8 cellular contexts compared by ENCODE assay signal in the genomic region with DNA sequence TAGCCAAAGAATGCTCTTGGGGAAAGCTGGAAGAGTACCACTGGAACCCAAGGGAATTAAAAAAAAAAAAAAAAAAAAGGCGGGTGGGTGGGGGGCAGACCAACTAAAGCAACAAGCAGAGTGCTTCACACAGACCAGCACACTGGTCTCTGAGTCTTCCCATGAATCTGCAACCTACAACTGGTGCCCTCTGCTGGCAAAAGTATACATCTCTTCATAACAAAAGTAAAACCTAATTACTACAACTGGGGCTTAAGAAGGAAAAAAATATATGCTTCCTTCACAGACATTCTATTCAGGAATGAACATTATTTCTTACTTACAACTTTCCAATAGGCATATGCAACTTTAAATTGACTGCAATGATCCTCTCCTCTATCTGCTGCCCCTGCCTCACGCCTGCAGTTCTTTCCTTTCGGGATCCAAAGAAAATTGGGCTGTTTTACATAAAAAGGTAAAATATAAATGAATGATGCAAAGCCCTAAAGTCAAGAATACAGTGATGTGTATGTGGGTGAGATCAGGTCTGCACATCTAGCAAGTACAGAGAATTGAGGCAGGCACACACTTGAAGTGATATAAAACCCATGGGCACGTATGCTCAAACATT. TPM values are rescaled to one million over a fixed set of nuclear protein-coding genes. Genes with fewer than 3 reads are reported as not detected.
A peak's percentile ranks its signal among the peaks of the same experiment; 100 is the strongest.
DNase-seq lines count a peak whose midpoint lies in the region; ATAC-seq, FAIRE-seq and TF ChIP-seq lines count a peak whose summit lies in the region.

No MANE protein-coding gene starts in this region.

- peak; percentile 46 for ATAC-seq in HG02623 (IDR thresholded peaks at IDR 0.05; ENCODE audit: unreplicated experiment)
- ATAC-seq in GM19328 (IDR thresholded peaks at IDR 0.05; ENCODE audit: unreplicated experiment): no peak

- peaks cover 0 to under 1% of the 10 kb centered on the region in 2 donors for H3K9me3 ChIP-seq in kidney (ENCODE audit: control insufficient read depth in 1 of 2, low read length in 2 of 2)

- H3K4me3 ChIP-seq in kidney (ENCODE audit: low read length in 2 of 2): no peak overlapping the region

- H3K27ac ChIP-seq in kidney (ENCODE audit: low read depth in 2 of 2, low read length in 2 of 2): no peak overlapping the region

- CTCF ChIA-PET in GM10248 (lab: Yijun Ruan, JAX): interaction anchor here (0.7 to 10.9 kb wide), 39 partner anchors 8 to 133 kb away, joined by 3 to 292 read pairs (median 5); partner anchors contain the start of gene HNRNPA0

- POLR2A ChIA-PET in GM10248 (lab: Yijun Ruan, JAX): interaction anchor here (0.7 to 1.5 kb wide), 2 partner anchors 8 to 82 kb away, joined by 6 to 7 read pairs; no protein-coding TSS in a partner anchor

- H3K9ac ChIP-seq in kidney (ENCODE audit: low read length in 2 of 2): no peak overlapping the region

- intact Hi-C loops in kidney (cut with DNase I): no loop called here

- peak; percentile 53 for DNase-seq in GM10248 (ENCODE audit: extremely low spot score)
- peak; percentile 9 to 37 for DNase-seq in NCI-H1930 (lab: John Stamatoyannopoulos, UW)
- peak; percentile 40 for DNase-seq in T-helper 9 cell
- peak; percentile 66 for DNase-seq in central memory CD4-positive, alpha-beta T cell
- DNase-seq in kidney: no peak
- peak; percentile 39 for DNase-seq in stimulated activated CD4-positive, alpha-beta T cell treated with anti-CD3 and anti-CD28 coated beads, Interleukin-4, amount 100 ng/mL, for 1 hour

- H3K36me3 ChIP-seq in kidney (ENCODE audit: control insufficient read depth in 1 of 2, insufficient read depth in 2 of 2, low read length in 2 of 2): no peaks in the 10 kb centered on the region

- TF ChIP-seq CTCF in GM10248 (IDR thresholded peaks at IDR 0.05; ENCODE audit: control extremely low read depth, extremely low read depth, low read depth, missing control alignments): peak; percentile 65
- TF ChIP-seq CTCF in kidney (IDR thresholded peaks at IDR 0.05; ENCODE audit: borderline replicate concordance, extremely low read depth, insufficient read depth): peak; percentile 65

- no peaks in the 10 kb centered on the region for H3K4me1 ChIP-seq in kidney (ENCODE audit: control insufficient read depth in 1 of 2, insufficient read depth in 1 of 2, low read depth in 1 of 2, low read length in 2 of 2)

- peak; percentile 54 for FAIRE-seq in kidney (lab: Jason Lieb, UNC)

RNA-seq across cellular contexts. Expression of gene KLHL3, which starts 7.2 kb away (rescaled TPM):
- total RNA-seq in kidney: 15.0 TPM
- polyA plus RNA-seq in kidney (ENCODE audit: insufficient read depth, low read depth, low replicate concordance): 8.6 TPM

RNA-seq across cellular contexts. Expression of gene HNRNPA0, which starts 11.0 kb away (rescaled TPM):
- 28.3 TPM for total RNA-seq in kidney
- 16.0 TPM for polyA plus RNA-seq in kidney (ENCODE audit: insufficient read depth, low read depth, low replicate concordance)
